ENCODE assay signal across 9 cellular contexts in the genomic region with DNA sequence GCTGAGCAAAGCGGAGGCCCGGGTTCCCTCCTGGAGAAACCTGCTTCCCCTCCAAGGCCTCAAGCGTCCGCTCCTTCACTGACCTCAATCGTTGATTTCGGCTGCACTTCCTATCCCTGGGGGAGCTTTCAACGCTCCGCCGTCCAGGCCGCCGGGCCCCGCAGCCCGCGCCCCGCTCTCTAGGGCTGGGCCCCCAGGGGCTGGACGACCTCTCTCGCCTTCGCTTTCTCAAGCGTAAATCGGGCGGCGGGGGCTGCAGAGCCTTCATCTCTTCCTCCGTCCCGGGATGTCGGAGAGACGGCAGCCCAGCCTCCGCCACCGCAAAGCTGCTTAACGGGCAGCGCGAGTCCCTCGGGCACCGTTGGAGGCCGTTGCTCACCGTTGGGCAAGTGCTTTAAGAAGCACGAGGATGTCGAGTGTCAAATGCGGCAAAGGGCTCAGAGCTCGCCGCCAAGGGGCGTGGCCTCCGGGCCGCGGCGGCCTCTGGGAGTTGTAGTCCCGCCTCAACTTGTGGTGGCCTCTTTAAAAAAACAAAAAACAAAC. TPM values are rescaled to one million over a fixed set of nuclear protein-coding genes. Genes with fewer than 3 reads are reported as not detected.
DNase-seq lines count a peak whose midpoint lies in the region; ATAC-seq and FAIRE-seq lines count a peak whose summit lies in the region.
"Had no signal": no experiment of that assay in that cellular context is flagged by ENCODE, and none has a peak within 500 bp of the region (broad histone marks: within the 10 kb centered on the region; RNA-seq: fewer than 3 reads in every experiment).

No MANE protein-coding gene starts in this region.

- peaks cover 35% of the 10 kb centered on the region for H3K27me3 Mint-ChIP-seq in stimulated activated naive CD8-positive, alpha-beta T cell treated with anti-CD3 and anti-CD28 coated beads, Interleukin-15, amount 100 ng/mL, for 72 hours

- DNase-seq in NAMALWA (ENCODE audit: low spot score) (peak; percentile 46), frontal cortex (ENCODE audit: low spot score in 2 of 2) (peak; percentile 85 to 91), nucleus accumbens (lab: John Stamatoyannopoulos, UW) (peak in 47 of 56 donors; percentile 13 to 85 (median 58)), NCI-H510A treated with DMSO at 0.1 percent for 48 hours (lab: John Stamatoyannopoulos, UW) (no peak), NCI-H774 (lab: John Stamatoyannopoulos, UW) (no peak)
- peak; percentile 92 for DNase-seq in activated effector memory CD4-positive, alpha-beta T cell treated with anti-CD3 and anti-CD28 coated beads, Interleukin-2, amount 50 U/mL, for 16 hours
- DNase-seq in stimulated activated naive CD8-positive, alpha-beta T cell treated with anti-CD3 and anti-CD28 coated beads, Interleukin-15, amount 100 ng/mL, for 72 hours, result peak; percentile 68 to 81

- H3K27ac Mint-ChIP-seq in stimulated activated naive CD8-positive, alpha-beta T cell treated with anti-CD3 and anti-CD28 coated beads, Interleukin-15, amount 100 ng/mL, for 72 hours, result peak overlapping the region; percentile 43 to 67

- H3K4me1 Mint-ChIP-seq in stimulated activated naive CD8-positive, alpha-beta T cell treated with anti-CD3 and anti-CD28 coated beads, Interleukin-15, amount 100 ng/mL, for 72 hours, result peaks cover 52% of the 10 kb centered on the region

- H3K4me3 Mint-ChIP-seq in stimulated activated naive CD8-positive, alpha-beta T cell treated with anti-CD3 and anti-CD28 coated beads, Interleukin-15, amount 100 ng/mL, for 72 hours, result peak overlapping the region; percentile 86 to 88

- H3K9me3 Mint-ChIP-seq in stimulated activated naive CD8-positive, alpha-beta T cell treated with anti-CD3 and anti-CD28 coated beads, Interleukin-15, amount 100 ng/mL, for 72 hours, result peaks cover 0 to 4% of the 10 kb centered on the region in 2 donors

- peak; percentile 74 for ATAC-seq in GM19372 (IDR thresholded peaks at IDR 0.05; ENCODE audit: low read depth, unreplicated experiment)
- ATAC-seq in stimulated activated naive CD8-positive, alpha-beta T cell treated with anti-CD3 and anti-CD28 coated beads, Interleukin-15, amount 100 ng/mL, for 72 hours, result peak; percentile 92

- no peak for FAIRE-seq in frontal cortex (lab: Jason Lieb, UNC)
- FAIRE-seq: colon had no signal

RNA-seq across cellular contexts. Expression of a gene that starts 8.5 kb away (rescaled TPM):
- total RNA-seq in frontal cortex, result 67.7 TPM

RNA-seq across cellular contexts. Expression of a gene that starts 27.8 kb away (rescaled TPM):
- total RNA-seq in frontal cortex, result 73.4 TPM

RNA-seq across cellular contexts. Expression of a gene that starts 57.1 kb away (rescaled TPM):
- total RNA-seq in frontal cortex, result 5.3 TPM

Comparison
In these comparisons a context has a peak if more than half of its experiments do, and no peak if none do; other contexts are left out.
1. DNase-seq: peak in NAMALWA (single experiment), activated effector memory CD4-positive, alpha-beta T cell treated with anti-CD3 and anti-CD28 coated beads, Interleukin-2, amount 50 U/mL, for 16 hours (single experiment), frontal cortex (2 of 2), nucleus accumbens (47 of 56) and stimulated activated naive CD8-positive, alpha-beta T cell treated with anti-CD3 and anti-CD28 coated beads, Interleukin-15, amount 100 ng/mL, for 72 hours (2 of 2); none in NCI-H510A treated with DMSO at 0.1 percent for 48 hours (single experiment) and NCI-H774 (single experiment).